11 cellular contexts compared by ENCODE assay signal in genomic region chr9:121398374-121398773, GRCh38. TPM values are rescaled to one million over a fixed set of nuclear protein-coding genes. Genes with fewer than 3 reads are reported as not detected.
DNase-seq lines count a peak whose midpoint lies in the region; ATAC-seq and TF ChIP-seq lines count a peak whose summit lies in the region.
"Had no signal": no experiment of that assay in that cellular context is flagged by ENCODE, and none has a peak within 500 bp of the region (broad histone marks: within the 10 kb centered on the region; RNA-seq: fewer than 3 reads in every experiment).

No MANE protein-coding gene starts in this region.

- DNase-seq in GOT3 (lab: John Stamatoyannopoulos, UW) (peak; percentile 1), SJSA1 (ENCODE audit: low read depth in 1 of 2, low spot score in 2 of 2) (peak; percentile 90 to 91), fibroblast of mammary gland (ENCODE audit: low read depth) (peak; percentile 88), smooth muscle cell (lab: John Stamatoyannopoulos, UW; ENCODE audit: unreplicated experiment) (no peak), HuH-7.5 (ENCODE audit: low spot score) (no peak), NCI-H187 (lab: John Stamatoyannopoulos, UW) (no peak)
- DNase-seq: caudate nucleus; NCI-H2227 treated with DMSO at 0.1 percent for 48 hours; stimulated activated naive CD4-positive, alpha-beta T cell treated with Interleukin-2 at 50 U/mL for 16 hours had no signal

- peak overlapping the region; percentile 72 for H3K27ac ChIP-seq in SJSA1
- H3K27ac ChIP-seq in smooth muscle cell (ENCODE audit: low read depth) = peak overlapping the region; percentile 89

- H3K79me2 ChIP-seq in smooth muscle cell (ENCODE audit: low read depth) = no peaks in the 10 kb centered on the region

- WGBS in smooth muscle cell (ENCODE audit: low lambda C conversion rate) = 23% methylated on average over 5 of the region's 5 CpGs

- TF ChIP-seq CTCF in fibroblast of mammary gland (conservative IDR thresholded peaks at IDR 0.05; ENCODE audit: control insufficient read depth, insufficient read depth, low read depth, low read length) (no peak), smooth muscle cell (IDR thresholded peaks at IDR 0.05; ENCODE audit: borderline replicate concordance, insufficient read depth, poor library complexity, severe bottlenecking) (no peak)

- H3K36me3 ChIP-seq in SJSA1 = no peaks in the 10 kb centered on the region
- no peaks in the 10 kb centered on the region for H3K36me3 ChIP-seq in smooth muscle cell (ENCODE audit: low read depth)

- ATAC-seq in GM18867 (IDR thresholded peaks at IDR 0.05; ENCODE audit: unreplicated experiment) = no peak
- no peak for ATAC-seq in GM21786 (IDR thresholded peaks at IDR 0.05; ENCODE audit: unreplicated experiment)

- H3K9me3 ChIP-seq in SJSA1 (replicated peaks) (0 out of 2 replicates have a peak, but pooled peaks cover 4% of the 10 kb centered on the region), smooth muscle cell (replicated peaks; ENCODE audit: low read depth) (no peaks in the 10 kb centered on the region)

- H3K4me2 ChIP-seq in smooth muscle cell = no peak overlapping the region

- H4K20me1 ChIP-seq in smooth muscle cell (ENCODE audit: low read depth) = no peaks in the 10 kb centered on the region

- peak overlapping the region; percentile 73 for H3K9ac ChIP-seq in smooth muscle cell (ENCODE audit: low read depth)

- H3F3A ChIP-seq in smooth muscle cell (ENCODE audit: low read depth) = peaks cover 7% of the 10 kb centered on the region

- H2AFZ ChIP-seq in smooth muscle cell (ENCODE audit: low read depth) = no peak overlapping the region

- H3K4me1 ChIP-seq in SJSA1 (replicated peaks) (peaks cover 24% of the 10 kb centered on the region), smooth muscle cell (ENCODE audit: low read depth) (peaks cover 5% of the 10 kb centered on the region)

- H3K27me3 ChIP-seq in SJSA1 (replicated peaks) = no peaks in the 10 kb centered on the region
- no peaks in the 10 kb centered on the region for H3K27me3 ChIP-seq in smooth muscle cell (ENCODE audit: low read depth)

- no peak overlapping the region for H3K4me3 ChIP-seq in SJSA1
- H3K4me3 ChIP-seq in fibroblast of mammary gland (ENCODE audit: control insufficient read depth, low read depth, low read length) = no peak overlapping the region
- no peak overlapping the region for H3K4me3 ChIP-seq in smooth muscle cell

RNA-seq across cellular contexts. Expression of gene STOM, which starts 28.3 kb away (rescaled TPM):
- 192 and 200 TPM in 2 replicates for total RNA-seq in SJSA1 (2014; rRNA removed; shearing (Covaris generic))
- total RNA-seq in smooth muscle cell = 171 and 187 TPM in 2 replicates
- 105 and 136 TPM in 2 replicates for polyA plus RNA-seq in smooth muscle cell

Comparison
In these comparisons a context has a peak if more than half of its experiments do, and no peak if none do; other contexts are left out.
1. DNase-seq: peak in GOT3 (single experiment), SJSA1 (2 of 2) and fibroblast of mammary gland (single experiment); none in smooth muscle cell (single experiment), HuH-7.5 (single experiment) and NCI-H187 (0 of 2).